ENCODE assay signal across 1 cellular context in genomic region chr9:137109250-137110146, GRCh38.
A peak's percentile ranks its signal among the peaks of the same experiment; 100 is the strongest.
TF ChIP-seq lines count a peak whose summit lies in the region.

No MANE protein-coding gene starts in this region.

TF ChIP-seq in GM12878, 131 proteins besides CTCF, POLR2A, EP300 and RAD21:
- TF ChIP-seq POLR2AphosphoS5 (IDR thresholded peaks at IDR 0.05; ENCODE audit: low read length) (peak; percentile 31; the same call in 1 of the 2 replicates), BRCA1 (IDR thresholded peaks at IDR 0.05; ENCODE audit: low read depth, low read length) (no peak), CHD4 (IDR thresholded peaks at IDR 0.05) (no peak), PKNOX1 (IDR thresholded peaks at IDR 0.05) (no peak)
- TF ChIP-seq, protein P1, sequence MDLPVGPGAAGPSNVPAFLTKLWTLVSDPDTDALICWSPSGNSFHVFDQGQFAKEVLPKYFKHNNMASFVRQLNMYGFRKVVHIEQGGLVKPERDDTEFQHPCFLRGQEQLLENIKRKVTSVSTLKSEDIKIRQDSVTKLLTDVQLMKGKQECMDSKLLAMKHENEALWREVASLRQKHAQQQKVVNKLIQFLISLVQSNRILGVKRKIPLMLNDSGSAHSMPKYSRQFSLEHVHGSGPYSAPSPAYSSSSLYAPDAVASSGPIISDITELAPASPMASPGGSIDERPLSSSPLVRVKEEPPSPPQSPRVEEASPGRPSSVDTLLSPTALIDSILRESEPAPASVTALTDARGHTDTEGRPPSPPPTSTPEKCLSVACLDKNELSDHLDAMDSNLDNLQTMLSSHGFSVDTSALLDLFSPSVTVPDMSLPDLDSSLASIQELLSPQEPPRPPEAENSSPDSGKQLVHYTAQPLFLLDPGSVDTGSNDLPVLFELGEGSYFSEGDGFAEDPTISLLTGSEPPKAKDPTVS (IDR thresholded peaks at IDR 0.05; ENCODE audit: low read depth, low read length), result no peak
